Comparison of ENCODE assay signal across 17 cellular contexts in genomic region chr2:196566969-196567666, GRCh38. TPM values are rescaled to one million over a fixed set of nuclear protein-coding genes. Genes with fewer than 3 reads are reported as not detected.
DNase-seq lines count a peak whose midpoint lies in the region; ATAC-seq and TF ChIP-seq lines count a peak whose summit lies in the region.
"Had no signal": no experiment of that assay in that cellular context is flagged by ENCODE, and none has a peak within 500 bp of the region (broad histone marks: within the 10 kb centered on the region; RNA-seq: fewer than 3 reads in every experiment).

No MANE protein-coding gene starts in this region.

- no peak overlapping the region for H3K4me3 Mint-ChIP-seq in WTC11
- H3K4me3 Mint-ChIP-seq: brain; IgD-negative memory B cell; natural killer cell treated with Interleukin-12 subunit alpha and Interleukin-12 subunit beta and Interleukin-15 and Interleukin-18, amount 100 ng/mL, for 72 hours had no signal

- no peak overlapping the region for H3K27ac ChIP-seq in PC-9
- H3K27ac ChIP-seq: SK-N-MC, vagina had no signal

- no peaks in the 10 kb centered on the region for H3K4me1 Mint-ChIP-seq in WTC11
- H3K4me1 Mint-ChIP-seq: IgD-negative memory B cell had no signal

- CTCF ChIA-PET in WTC11 (lab: Charles Lee), result no interaction called here
- CTCF ChIA-PET in PC-9 (lab: Charles Lee), result interaction anchor here (0.7 kb wide), 1 partner anchor 1209 kb away, joined by 18 read pairs; no protein-coding TSS in a partner anchor

- H3K27me3 ChIP-seq in MG63 (no peaks in the 10 kb centered on the region), PC-9 (ENCODE audit: insufficient read depth, low read depth) (no peaks in the 10 kb centered on the region)
- H3K27me3 ChIP-seq: vagina had no signal

- H3K4me2 ChIP-seq in PC-9, result no peak overlapping the region

- no peaks in the 10 kb centered on the region for H4K20me1 ChIP-seq in PC-9 (ENCODE audit: insufficient read depth)

- H3K36me3 ChIP-seq in MG63 (no peaks in the 10 kb centered on the region), PC-9 (ENCODE audit: low read depth) (no peaks in the 10 kb centered on the region)
- H3K36me3 ChIP-seq: vagina had no signal

- DNase-seq in MG63, result peak; percentile 4
- peak; percentile 23 to 32 for DNase-seq in SHP77 (lab: John Stamatoyannopoulos, UW)
- DNase-seq in fibroblast of mammary gland (ENCODE audit: low read depth), result peak; percentile 19
- DNase-seq in sciatic nerve (ENCODE audit: low spot score), result no peak
- DNase-seq in WTC11 (ENCODE audit: low spot score), result no peak
- DNase-seq in PC-9, result no peak
- DNase-seq in ACHN, result no peak
- DNase-seq: activated CD8-positive, alpha-beta memory T cell treated with anti-CD3 and anti-CD28 coated beads for 24 hours; GF-D8; NCI-H187; stimulated activated CD4-positive, alpha-beta T cell treated with anti-CD3 and anti-CD28 coated beads, Interleukin-4, amount 100 ng/mL, for 1 hour had no signal

- H3K9me3 ChIP-seq in MG63, result no peaks in the 10 kb centered on the region
- H3K9me3 ChIP-seq in PC-9 (ENCODE audit: insufficient read depth, low read depth), result no peaks in the 10 kb centered on the region
- H3K9me3 ChIP-seq: vagina had no signal

- no TSS peak for BruUV-seq in PC-9 (replicated peaks; lab: Mats Ljungman, UMichigan)

- H3K4me3 ChIP-seq in MG63 (no peak overlapping the region), fibroblast of mammary gland (ENCODE audit: control insufficient read depth, low read depth, low read length) (no peak overlapping the region), PC-9 (no peak overlapping the region)
- H3K4me3 ChIP-seq: SK-N-MC, vagina had no signal

- peak; percentile 77 for ATAC-seq in sciatic nerve
- no peak for ATAC-seq in WTC11
- ATAC-seq: natural killer cell treated with Interleukin-12 subunit alpha and Interleukin-12 subunit beta and Interleukin-15 and Interleukin-18, amount 100 ng/mL, for 72 hours had no signal

- H3K9me2 ChIP-seq in PC-9 (ENCODE audit: insufficient read depth), result no peaks in the 10 kb centered on the region

- POLR2A ChIA-PET in WTC11 (lab: Charles Lee), result no interaction called here
- POLR2A ChIA-PET in PC-9 (lab: Charles Lee; ENCODE audit: unreplicated experiment), result no interaction called here

- no peaks in the 10 kb centered on the region for H3K36me3 Mint-ChIP-seq in WTC11
- H3K36me3 Mint-ChIP-seq: brain; CD14-positive monocyte; IgD-negative memory B cell; natural killer cell treated with Interleukin-12 subunit alpha and Interleukin-12 subunit beta and Interleukin-15 and Interleukin-18, amount 100 ng/mL, for 72 hours had no signal

- in situ Hi-C loops in ACHN (cut with HindIII; ENCODE audit: low pct_ligation_motif_present, low pct_unique_long_range_greater_than_20kb, low sequenced_read_pairs), result no loop called here

- H3K79me2 ChIP-seq in PC-9 (ENCODE audit: low read depth), result no peaks in the 10 kb centered on the region

- TF ChIP-seq CTCF in fibroblast of mammary gland (conservative IDR thresholded peaks at IDR 0.05; ENCODE audit: control insufficient read depth, insufficient read depth, low read depth, low read length) (no peak), WTC11 (IDR thresholded peaks at IDR 0.05) (no peak), PC-9 (conservative IDR thresholded peaks at IDR 0.05) (no peak)

- H3K27ac Mint-ChIP-seq in WTC11, result no peak overlapping the region
- H3K27ac Mint-ChIP-seq: brain; CD14-positive monocyte; IgD-negative memory B cell; natural killer cell treated with Interleukin-12 subunit alpha and Interleukin-12 subunit beta and Interleukin-15 and Interleukin-18, amount 100 ng/mL, for 72 hours had no signal

- peaks cover 6% of the 10 kb centered on the region for H3K9me3 Mint-ChIP-seq in WTC11
- H3K9me3 Mint-ChIP-seq: natural killer cell treated with Interleukin-12 subunit alpha and Interleukin-12 subunit beta and Interleukin-15 and Interleukin-18, amount 100 ng/mL, for 72 hours had no signal

- intact Hi-C loops in sciatic nerve (cut with DNase I), result no loop called here
- intact Hi-C loops in PC-9 (cut with micrococcal nuclease; ENCODE audit: unreplicated experiment), result no loop called here

- H2AFZ ChIP-seq in PC-9, result no peak overlapping the region

- H3F3A ChIP-seq in PC-9 (ENCODE audit: insufficient read depth, low read depth), result no peaks in the 10 kb centered on the region

- no peaks in the 10 kb centered on the region for H3K4me1 ChIP-seq in PC-9 (replicated peaks; ENCODE audit: insufficient read depth)
- H3K4me1 ChIP-seq: vagina had no signal

- H3K27me3 Mint-ChIP-seq in WTC11 (ENCODE audit: low read depth), result no peaks in the 10 kb centered on the region
- H3K27me3 Mint-ChIP-seq: brain had no signal

TF ChIP-seq in WTC11, 78 proteins besides CTCF, POLR2A, EP300 and RAD21:
- TF ChIP-seq FOXP1 (CRISPR knock-in tag; IDR thresholded peaks at IDR 0.05; ENCODE audit: borderline replicate concordance), result no peak
- TF ChIP-seq ETV6 (CRISPR knock-in tag; IDR thresholded peaks at IDR 0.05), result no peak
- no peak for TF ChIP-seq TCF7 (CRISPR knock-in tag; IDR thresholded peaks at IDR 0.05; ENCODE audit: low read depth)
- TF ChIP-seq CBFB (CRISPR knock-in tag; IDR thresholded peaks at IDR 0.05; ENCODE audit: low read depth), result no peak
- TF ChIP-seq ATF2 (CRISPR knock-in tag; IDR thresholded peaks at IDR 0.05; ENCODE audit: borderline replicate concordance, low read depth), result no peak
- no peak for TF ChIP-seq NFATC4 (CRISPR knock-in tag; IDR thresholded peaks at IDR 0.05)
- no peak for TF ChIP-seq SMAD3 (CRISPR knock-in tag; IDR thresholded peaks at IDR 0.05; ENCODE audit: borderline replicate concordance)
- TF ChIP-seq NR1H2 (CRISPR knock-in tag; IDR thresholded peaks at IDR 0.05), result no peak
- TF ChIP-seq OVOL2 (CRISPR knock-in tag; IDR thresholded peaks at IDR 0.05; ENCODE audit: borderline replicate concordance), result no peak
- no peak for TF ChIP-seq NR2C2 (CRISPR knock-in tag; IDR thresholded peaks at IDR 0.05)
- no peak for TF ChIP-seq AR (CRISPR knock-in tag; IDR thresholded peaks at IDR 0.05)

RNA-seq across cellular contexts. Expression of gene HECW2, which starts 26.2 kb away (rescaled TPM):
- total RNA-seq in MG63 (2014; rRNA removed; shearing (Covaris generic); ENCODE audit: low replicate concordance), result 9.2 and 10.8 TPM in 2 replicates
- total RNA-seq in sciatic nerve, result 11.5 TPM
- total RNA-seq in WTC11 (2021), result 3.0 to 4.1 TPM (median 3.3 TPM) in 3 replicates
- total RNA-seq in PC-9 (2021), result 0.44 and 0.63 TPM in 2 replicates

Comparison
In these comparisons a context has a peak if more than half of its experiments do, and no peak if none do; other contexts are left out.
1. DNase-seq: peak in MG63 (single experiment), SHP77 (2 of 2) and fibroblast of mammary gland (single experiment); none in sciatic nerve (single experiment), WTC11 (single experiment), PC-9 (0 of 2) and ACHN (single experiment).